In the genomic region with DNA sequence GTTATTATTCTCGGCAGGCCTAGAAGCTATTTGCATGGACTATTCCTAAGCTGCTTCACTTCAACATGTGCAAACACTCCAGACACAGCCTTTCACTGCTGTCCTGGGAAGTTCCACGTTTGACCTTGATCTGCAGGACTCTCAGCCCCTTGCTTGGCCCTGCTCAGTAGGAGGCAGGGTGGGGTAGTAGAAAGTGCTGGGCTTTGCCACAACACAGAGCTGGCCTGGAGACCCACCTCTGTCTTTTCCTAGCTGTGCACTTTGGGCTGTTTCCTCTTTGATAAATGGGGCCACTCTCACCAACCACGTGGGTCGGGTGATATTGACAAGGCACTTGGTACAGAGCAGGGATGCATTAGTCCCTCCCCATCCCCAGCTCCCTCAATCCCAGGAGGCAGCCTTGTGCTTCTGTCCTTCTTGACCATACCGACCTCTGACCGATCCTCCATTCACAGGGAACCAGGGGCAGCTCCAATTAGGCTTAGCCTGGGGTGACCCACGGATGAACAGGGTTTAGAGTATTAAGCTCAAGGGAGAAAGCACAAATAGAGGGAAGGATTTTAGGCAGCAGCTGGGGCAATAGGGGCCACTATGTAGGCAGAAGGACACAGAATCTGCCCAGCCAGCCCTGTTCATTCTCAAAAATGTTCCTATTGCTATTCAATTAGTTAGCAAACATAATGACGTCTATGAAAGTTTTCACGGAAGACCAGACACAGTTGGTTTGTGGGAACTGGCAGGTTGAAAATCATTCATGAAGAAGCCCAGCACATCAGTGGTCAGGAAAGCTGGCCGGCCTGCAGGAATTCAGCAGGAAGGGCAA, we compare ENCODE assay signal across 1 cellular context.
TF ChIP-seq lines count a peak whose summit lies in the region.

No MANE protein-coding gene starts in this region.

TF ChIP-seq in HepG2, 621 proteins besides CTCF, POLR2A, EP300 and RAD21 (continued from another document and continues in another):
- TF ChIP-seq, protein P1, sequence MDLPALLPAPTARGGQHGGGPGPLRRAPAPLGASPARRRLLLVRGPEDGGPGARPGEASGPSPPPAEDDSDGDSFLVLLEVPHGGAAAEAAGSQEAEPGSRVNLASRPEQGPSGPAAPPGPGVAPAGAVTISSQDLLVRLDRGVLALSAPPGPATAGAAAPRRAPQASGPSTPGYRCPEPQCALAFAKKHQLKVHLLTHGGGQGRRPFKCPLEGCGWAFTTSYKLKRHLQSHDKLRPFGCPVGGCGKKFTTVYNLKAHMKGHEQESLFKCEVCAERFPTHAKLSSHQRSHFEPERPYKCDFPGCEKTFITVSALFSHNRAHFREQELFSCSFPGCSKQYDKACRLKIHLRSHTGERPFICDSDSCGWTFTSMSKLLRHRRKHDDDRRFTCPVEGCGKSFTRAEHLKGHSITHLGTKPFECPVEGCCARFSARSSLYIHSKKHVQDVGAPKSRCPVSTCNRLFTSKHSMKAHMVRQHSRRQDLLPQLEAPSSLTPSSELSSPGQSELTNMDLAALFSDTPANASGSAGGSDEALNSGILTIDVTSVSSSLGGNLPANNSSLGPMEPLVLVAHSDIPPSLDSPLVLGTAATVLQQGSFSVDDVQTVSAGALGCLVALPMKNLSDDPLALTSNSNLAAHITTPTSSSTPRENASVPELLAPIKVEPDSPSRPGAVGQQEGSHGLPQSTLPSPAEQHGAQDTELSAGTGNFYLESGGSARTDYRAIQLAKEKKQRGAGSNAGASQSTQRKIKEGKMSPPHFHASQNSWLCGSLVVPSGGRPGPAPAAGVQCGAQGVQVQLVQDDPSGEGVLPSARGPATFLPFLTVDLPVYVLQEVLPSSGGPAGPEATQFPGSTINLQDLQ (CRISPR knock-in tag; IDR thresholded peaks at IDR 0.05): 0 out of 2 replicates have a peak, but pooled peaks have one; percentile 58
- TF ChIP-seq ISL2 (CRISPR knock-in tag; IDR thresholded peaks at IDR 0.05) (no peak), MAFK (conservative IDR thresholded peaks at IDR 0.05 in 1 of 2, IDR thresholded peaks at IDR 0.05 in 1 of 2; ENCODE audit: low read length in 2 of 2) (no peak), ZBTB39 (CRISPR knock-in tag; IDR thresholded peaks at IDR 0.05) (no peak), ARNT2 (CRISPR knock-in tag; IDR thresholded peaks at IDR 0.05; ENCODE audit: low read depth) (no peak), ZNF563 (CRISPR knock-in tag; IDR thresholded peaks at IDR 0.05) (no peak), ZNF510 (CRISPR knock-in tag; IDR thresholded peaks at IDR 0.05; ENCODE audit: low read depth) (no peak), ZKSCAN5 (CRISPR knock-in tag; IDR thresholded peaks at IDR 0.05) (no peak), NFE2L1 (CRISPR knock-in tag; IDR thresholded peaks at IDR 0.05; ENCODE audit: borderline replicate concordance) (no peak), ZNF749 (CRISPR knock-in tag; IDR thresholded peaks at IDR 0.05; ENCODE audit: borderline replicate concordance) (no peak), ZNF224 (CRISPR knock-in tag; IDR thresholded peaks at IDR 0.05) (no peak), NCOA1 (CRISPR knock-in tag; IDR thresholded peaks at IDR 0.05) (no peak), ZNF652 (CRISPR knock-in tag; IDR thresholded peaks at IDR 0.05; ENCODE audit: borderline replicate concordance, low read depth) (0 out of 2 replicates have a peak, but pooled peaks have one; percentile 20), ZNF543 (CRISPR knock-in tag; IDR thresholded peaks at IDR 0.05) (no peak), RBM22 (optimal IDR thresholded peaks at IDR 0.05; ENCODE audit: low read length) (peak; percentile 9), JUN (CRISPR knock-in tag; IDR thresholded peaks at IDR 0.05) (no peak), ZBTB4 (CRISPR knock-in tag; IDR thresholded peaks at IDR 0.05; ENCODE audit: borderline replicate concordance) (no peak), ZNF44 (CRISPR knock-in tag; IDR thresholded peaks at IDR 0.05) (0 out of 2 replicates have a peak, but pooled peaks have one; percentile 69), NFIB (CRISPR knock-in tag; IDR thresholded peaks at IDR 0.05; ENCODE audit: borderline replicate concordance) (no peak), ZNF337 (CRISPR knock-in tag; IDR thresholded peaks at IDR 0.05; ENCODE audit: borderline replicate concordance, low read depth) (no peak), PAX8 (CRISPR knock-in tag; IDR thresholded peaks at IDR 0.05; ENCODE audit: borderline replicate concordance) (no peak), RXRB (CRISPR knock-in tag; IDR thresholded peaks at IDR 0.05; ENCODE audit: borderline replicate concordance) (peak; percentile 48; the same call in 1 of the 2 replicates), NPAS2 (CRISPR knock-in tag; IDR thresholded peaks at IDR 0.05; ENCODE audit: borderline replicate concordance) (no peak), TCF12 (IDR thresholded peaks at IDR 0.05) (no peak), TCF12 (CRISPR knock-in tag; IDR thresholded peaks at IDR 0.05) (no peak), LRRFIP1 (CRISPR knock-in tag; conservative IDR thresholded peaks at IDR 0.05) (no peak), ZFP36L2 (CRISPR knock-in tag; IDR thresholded peaks at IDR 0.05) (no peak), KAT2B (IDR thresholded peaks at IDR 0.05; ENCODE audit: borderline replicate concordance, low read depth, low read length) (no peak), KLF11 (CRISPR knock-in tag; IDR thresholded peaks at IDR 0.05) (no peak), HDAC1 (CRISPR knock-in tag; IDR thresholded peaks at IDR 0.05) (peak; percentile 88), GZF1 (CRISPR knock-in tag; IDR thresholded peaks at IDR 0.05) (no peak), ZNF615 (CRISPR knock-in tag; IDR thresholded peaks at IDR 0.05; ENCODE audit: borderline replicate concordance) (no peak), ZNF329 (CRISPR knock-in tag; IDR thresholded peaks at IDR 0.05; ENCODE audit: low read depth) (no peak), SOX6 (IDR thresholded peaks at IDR 0.05) (no peak), SOX6 (CRISPR knock-in tag; IDR thresholded peaks at IDR 0.05) (peak; percentile 66), TGIF2 (CRISPR knock-in tag; IDR thresholded peaks at IDR 0.05) (peak; percentile 51; the same call in 1 of the 2 replicates), HCFC1 (IDR thresholded peaks at IDR 0.05; ENCODE audit: low read depth, low read length) (no peak), KDM5B (CRISPR knock-in tag; IDR thresholded peaks at IDR 0.05; ENCODE audit: borderline replicate concordance) (no peak), DNMT1 (CRISPR knock-in tag; IDR thresholded peaks at IDR 0.05) (no peak), ZNF333 (CRISPR knock-in tag; IDR thresholded peaks at IDR 0.05; ENCODE audit: borderline replicate concordance) (no peak), ZNF260 (CRISPR knock-in tag; IDR thresholded peaks at IDR 0.05; ENCODE audit: borderline replicate concordance, low read depth) (no peak)
- TF ChIP-seq, protein P2, sequence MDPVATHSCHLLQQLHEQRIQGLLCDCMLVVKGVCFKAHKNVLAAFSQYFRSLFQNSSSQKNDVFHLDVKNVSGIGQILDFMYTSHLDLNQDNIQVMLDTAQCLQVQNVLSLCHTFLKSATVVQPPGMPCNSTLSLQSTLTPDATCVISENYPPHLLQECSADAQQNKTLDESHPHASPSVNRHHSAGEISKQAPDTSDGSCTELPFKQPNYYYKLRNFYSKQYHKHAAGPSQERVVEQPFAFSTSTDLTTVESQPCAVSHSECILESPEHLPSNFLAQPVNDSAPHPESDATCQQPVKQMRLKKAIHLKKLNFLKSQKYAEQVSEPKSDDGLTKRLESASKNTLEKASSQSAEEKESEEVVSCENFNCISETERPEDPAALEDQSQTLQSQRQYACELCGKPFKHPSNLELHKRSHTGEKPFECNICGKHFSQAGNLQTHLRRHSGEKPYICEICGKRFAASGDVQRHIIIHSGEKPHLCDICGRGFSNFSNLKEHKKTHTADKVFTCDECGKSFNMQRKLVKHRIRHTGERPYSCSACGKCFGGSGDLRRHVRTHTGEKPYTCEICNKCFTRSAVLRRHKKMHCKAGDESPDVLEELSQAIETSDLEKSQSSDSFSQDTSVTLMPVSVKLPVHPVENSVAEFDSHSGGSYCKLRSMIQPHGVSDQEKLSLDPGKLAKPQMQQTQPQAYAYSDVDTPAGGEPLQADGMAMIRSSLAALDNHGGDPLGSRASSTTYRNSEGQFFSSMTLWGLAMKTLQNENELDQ (CRISPR knock-in tag; IDR thresholded peaks at IDR 0.05; ENCODE audit: borderline replicate concordance): no peak
- TF ChIP-seq, protein P3, sequence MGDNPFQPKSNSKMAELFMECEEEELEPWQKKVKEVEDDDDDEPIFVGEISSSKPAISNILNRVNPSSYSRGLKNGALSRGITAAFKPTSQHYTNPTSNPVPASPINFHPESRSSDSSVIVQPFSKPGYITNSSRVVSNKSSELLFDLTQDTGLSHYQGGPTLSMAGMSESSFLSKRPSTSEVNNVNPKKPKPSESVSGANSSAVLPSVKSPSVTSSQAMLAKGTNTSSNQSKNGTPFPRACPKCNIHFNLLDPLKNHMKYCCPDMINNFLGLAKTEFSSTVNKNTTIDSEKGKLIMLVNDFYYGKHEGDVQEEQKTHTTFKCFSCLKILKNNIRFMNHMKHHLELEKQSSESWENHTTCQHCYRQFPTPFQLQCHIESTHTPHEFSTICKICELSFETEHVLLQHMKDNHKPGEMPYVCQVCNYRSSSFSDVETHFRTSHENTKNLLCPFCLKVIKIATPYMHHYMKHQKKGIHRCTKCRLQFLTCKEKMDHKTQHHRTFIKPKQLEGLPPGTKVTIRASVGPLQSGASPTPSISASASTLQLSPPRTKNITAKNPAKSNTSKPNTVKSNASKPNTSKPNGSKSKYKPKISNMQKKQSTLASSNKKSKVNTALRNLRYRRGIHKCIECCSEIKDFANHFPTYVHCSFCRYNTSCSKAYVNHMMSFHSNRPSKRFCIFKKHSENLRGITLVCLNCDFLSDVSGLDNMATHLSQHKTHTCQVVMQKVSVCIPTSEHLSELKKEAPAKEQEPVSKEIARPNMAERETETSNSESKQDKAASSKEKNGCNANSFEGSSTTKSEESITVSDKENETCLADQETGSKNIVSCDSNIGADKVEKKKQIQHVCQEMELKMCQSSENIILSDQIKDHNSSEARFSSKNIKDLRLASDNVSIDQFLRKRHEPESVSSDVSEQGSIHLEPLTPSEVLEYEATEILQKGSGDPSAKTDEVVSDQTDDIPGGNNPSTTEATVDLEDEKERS (CRISPR knock-in tag; IDR thresholded peaks at IDR 0.05): no peak
- TF ChIP-seq, protein P4, sequence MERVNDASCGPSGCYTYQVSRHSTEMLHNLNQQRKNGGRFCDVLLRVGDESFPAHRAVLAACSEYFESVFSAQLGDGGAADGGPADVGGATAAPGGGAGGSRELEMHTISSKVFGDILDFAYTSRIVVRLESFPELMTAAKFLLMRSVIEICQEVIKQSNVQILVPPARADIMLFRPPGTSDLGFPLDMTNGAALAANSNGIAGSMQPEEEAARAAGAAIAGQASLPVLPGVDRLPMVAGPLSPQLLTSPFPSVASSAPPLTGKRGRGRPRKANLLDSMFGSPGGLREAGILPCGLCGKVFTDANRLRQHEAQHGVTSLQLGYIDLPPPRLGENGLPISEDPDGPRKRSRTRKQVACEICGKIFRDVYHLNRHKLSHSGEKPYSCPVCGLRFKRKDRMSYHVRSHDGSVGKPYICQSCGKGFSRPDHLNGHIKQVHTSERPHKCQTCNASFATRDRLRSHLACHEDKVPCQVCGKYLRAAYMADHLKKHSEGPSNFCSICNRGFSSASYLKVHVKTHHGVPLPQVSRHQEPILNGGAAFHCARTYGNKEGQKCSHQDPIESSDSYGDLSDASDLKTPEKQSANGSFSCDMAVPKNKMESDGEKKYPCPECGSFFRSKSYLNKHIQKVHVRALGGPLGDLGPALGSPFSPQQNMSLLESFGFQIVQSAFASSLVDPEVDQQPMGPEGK (CRISPR knock-in tag; IDR thresholded peaks at IDR 0.05): peak; percentile 38
